8 cellular contexts compared by ENCODE assay signal in the genomic region with DNA sequence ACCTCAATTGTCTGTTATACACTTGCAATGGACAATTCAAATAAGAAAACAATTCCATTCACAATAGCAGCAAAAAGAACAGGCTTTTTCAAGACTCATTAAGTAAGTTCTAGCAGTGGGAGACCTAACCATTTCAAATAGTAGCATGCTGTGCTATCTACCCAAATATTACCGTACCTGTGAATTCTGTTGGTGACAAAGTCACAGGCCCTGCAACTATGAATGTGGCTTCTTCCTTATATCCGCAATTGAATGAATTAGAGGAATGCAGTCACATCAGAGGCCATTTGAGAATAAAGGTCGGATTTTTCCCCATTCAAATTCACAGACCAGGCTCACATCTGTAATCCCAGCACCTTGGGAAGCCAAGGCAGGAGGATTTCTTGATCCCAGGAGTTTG. TPM values are rescaled to one million over a fixed set of nuclear protein-coding genes. Genes with fewer than 3 reads are reported as not detected.
A peak's percentile ranks its signal among the peaks of the same experiment; 100 is the strongest.
DNase-seq lines count a peak whose midpoint lies in the region; ATAC-seq and TF ChIP-seq lines count a peak whose summit lies in the region.

No MANE protein-coding gene starts in this region.

- no peaks in the 10 kb centered on the region for H3K36me3 ChIP-seq in CD8-positive, alpha-beta T cell (ENCODE audit: insufficient read depth, low read length)
- peaks cover 17% of the 10 kb centered on the region for H3K36me3 ChIP-seq in neuron (ENCODE audit: insufficient read depth, low read length)

- no peak for TF ChIP-seq CTCF in CD8-positive, alpha-beta T cell (IDR thresholded peaks at IDR 0.05)
- no peak for TF ChIP-seq CTCF in brain (conservative IDR thresholded peaks at IDR 0.05)

- CTCF ChIA-PET in CD8-positive, alpha-beta T cell (lab: Charles Lee): interaction anchor here (1.9 kb wide), 1 partner anchor 14 kb away, joined by 6 read pairs; a partner anchor contains a TSS

- H3K36me3 Mint-ChIP-seq in CD8-positive, alpha-beta T cell: no peaks in the 10 kb centered on the region
- H3K36me3 Mint-ChIP-seq in IgD-negative memory B cell (peaks cover 2% of the 10 kb centered on the region), brain (peaks cover 9% of the 10 kb centered on the region)

- H3K27me3 ChIP-seq in CD8-positive, alpha-beta T cell (ENCODE audit: insufficient read depth, low read length): no peaks in the 10 kb centered on the region
- no peaks in the 10 kb centered on the region for H3K27me3 ChIP-seq in neuron (ENCODE audit: insufficient read depth, low read length)

- H3K4me3 Mint-ChIP-seq in CD8-positive, alpha-beta T cell: peak overlapping the region; percentile 89
- H3K4me3 Mint-ChIP-seq in IgD-negative memory B cell (peak overlapping the region; percentile 83 to 94 (median 88)), brain (peak overlapping the region; percentile 91 to 97 (median 94))

- peaks cover 29% of the 10 kb centered on the region for H3K4me1 Mint-ChIP-seq in CD8-positive, alpha-beta T cell (ENCODE audit: low read depth)
- peaks cover 12 to 26% (median 18%) of the 10 kb centered on the region in 3 donors for H3K4me1 Mint-ChIP-seq in IgD-negative memory B cell
- peaks cover 30% of the 10 kb centered on the region for H3K4me1 Mint-ChIP-seq in brain

- H3K27me3 Mint-ChIP-seq in CD8-positive, alpha-beta T cell (ENCODE audit: low read depth): no peaks in the 10 kb centered on the region
- H3K27me3 Mint-ChIP-seq in IgD-negative memory B cell: no peaks in the 10 kb centered on the region
- H3K27me3 Mint-ChIP-seq in brain: no peaks in the 10 kb centered on the region

- H3K9me3 Mint-ChIP-seq in CD8-positive, alpha-beta T cell: no peaks in the 10 kb centered on the region
- H3K9me3 Mint-ChIP-seq in IgD-negative memory B cell (peaks cover 0 to 1% (median 0%) of the 10 kb centered on the region in 3 donors), brain (peaks cover 0 to 2% (median 0%) of the 10 kb centered on the region in 5 experiments)

- no peak overlapping the region for H3K4me3 ChIP-seq in CD8-positive, alpha-beta T cell (ENCODE audit: low read depth, low read length)
- H3K4me3 ChIP-seq in neuron (ENCODE audit: low read length): peak overlapping the region; percentile 89

- POLR2A ChIA-PET in CD8-positive, alpha-beta T cell (lab: Charles Lee): interaction anchor here (0.6 to 1.7 kb wide), 2 partner anchors 13 to 263 kb away, joined by 3 to 5 read pairs; no protein-coding TSS in a partner anchor

- H3K9me3 ChIP-seq in CD8-positive, alpha-beta T cell (ENCODE audit: low read length): no peaks in the 10 kb centered on the region
- no peaks in the 10 kb centered on the region for H3K9me3 ChIP-seq in neuron (ENCODE audit: low read length)

- H3K27ac ChIP-seq in CD8-positive, alpha-beta T cell (ENCODE audit: low read depth, low read length): no peak overlapping the region

- no peak overlapping the region for H3K27ac Mint-ChIP-seq in CD8-positive, alpha-beta T cell
- peak overlapping the region in 2 of 3 donors; percentile 88 to 98 for H3K27ac Mint-ChIP-seq in IgD-negative memory B cell
- H3K27ac Mint-ChIP-seq in brain: peak overlapping the region; percentile 91 to 98 (median 98)

- no peak for DNase-seq in CD8-positive, alpha-beta T cell
- no peak for DNase-seq in AG20443 (ENCODE audit: low spot score)

- H2AFZ ChIP-seq in neuron (ENCODE audit: low read depth, low read length): peak overlapping the region; percentile 79

- H3K4me1 ChIP-seq in CD8-positive, alpha-beta T cell (ENCODE audit: insufficient read depth, low read length): peaks cover 25% of the 10 kb centered on the region
- peaks cover 14% of the 10 kb centered on the region for H3K4me1 ChIP-seq in neuron (ENCODE audit: insufficient read depth, low read length)

- ATAC-seq in CD8-positive, alpha-beta T cell: no peak
- ATAC-seq in GM19455 (IDR thresholded peaks at IDR 0.05; ENCODE audit: unreplicated experiment) (no peak), HG02870 (IDR thresholded peaks at IDR 0.05; ENCODE audit: unreplicated experiment) (no peak), HG03342 (IDR thresholded peaks at IDR 0.05; ENCODE audit: unreplicated experiment) (no peak)

- intact Hi-C loops in CD8-positive, alpha-beta T cell (cut with DNase I, micrococcal nuclease): no loop called here

RNA-seq across cellular contexts. Expression of a gene that starts 0.8 kb away (rescaled TPM):
- 10 to 100 TPM; 22.2 to 22.3 TPM for total RNA-seq in CD8-positive, alpha-beta T cell
- polyA plus RNA-seq in IgD-negative memory B cell: 106 TPM
- polyA plus RNA-seq in brain (ENCODE audit: insufficient read depth, low read depth, low replicate concordance): 61.3 TPM

RNA-seq across cellular contexts. Expression of a gene that starts 5.5 kb away (rescaled TPM):
- 1 to 10 TPM; 6.1 to 7.9 TPM for total RNA-seq in CD8-positive, alpha-beta T cell
- polyA plus RNA-seq in IgD-negative memory B cell: 7.2 TPM
- 7.7 TPM for polyA plus RNA-seq in brain (ENCODE audit: insufficient read depth, low read depth, low replicate concordance)

RNA-seq across cellular contexts. Expression of a gene that starts 14.4 kb away (rescaled TPM):
- 10 to 100 TPM; 57.9 to 60.8 TPM for total RNA-seq in CD8-positive, alpha-beta T cell
- polyA plus RNA-seq in IgD-negative memory B cell (7.3 TPM), brain (ENCODE audit: insufficient read depth, low read depth, low replicate concordance) (28.1 TPM)

RNA-seq across cellular contexts. Expression of a gene that starts 25.9 kb away (rescaled TPM):
- total RNA-seq in CD8-positive, alpha-beta T cell: 10 to 100 TPM; 16.7 to 17.4 TPM
- 69.8 TPM for polyA plus RNA-seq in IgD-negative memory B cell
- 147 TPM for polyA plus RNA-seq in brain (ENCODE audit: insufficient read depth, low read depth, low replicate concordance)

RNA-seq across cellular contexts. Expression of a gene that starts 29.2 kb away (rescaled TPM):
- 10 to 100 TPM; 26.4 to 27.5 TPM for total RNA-seq in CD8-positive, alpha-beta T cell
- polyA plus RNA-seq in IgD-negative memory B cell: 1.9 TPM
- polyA plus RNA-seq in brain (ENCODE audit: insufficient read depth, low read depth, low replicate concordance): 39.2 TPM
